In genomic region chr4:76449824-76450223, GRCh38 we compare ENCODE assay signal across 14 cellular contexts. TPM values are rescaled to one million over a fixed set of nuclear protein-coding genes. Genes with fewer than 3 reads are reported as not detected.
DNase-seq lines count a peak whose midpoint lies in the region; ATAC-seq and TF ChIP-seq lines count a peak whose summit lies in the region.
"Had no signal": no experiment of that assay in that cellular context is flagged by ENCODE, and none has a peak within 500 bp of the region (broad histone marks: within the 10 kb centered on the region; RNA-seq: fewer than 3 reads in every experiment).

No MANE protein-coding gene starts in this region.

- DNase-seq in AG10803 (ENCODE audit: low read depth) (peak; percentile 22), SJSA1 (ENCODE audit: low read depth in 1 of 2, low spot score in 2 of 2) (no peak), epithelial cell of prostate (ENCODE audit: low read depth, low spot score) (no peak), mucosa of gallbladder (ENCODE audit: low spot score) (peak; percentile 44), ovary (no peak), inferior parietal cortex (ENCODE audit: extremely low spot score) (no peak)
- DNase-seq in stimulated activated CD8-positive, alpha-beta memory T cell treated with anti-CD3 and anti-CD28 coated beads, Interleukin-4, amount 100 ng/mL, for 48 hours, result no peak
- DNase-seq: activated CD8-positive, alpha-beta T cell treated with anti-CD3 and anti-CD28 coated beads, Interleukin-2, amount 10 ng/mL, durations not matched to agents 7 days and 5 days; activated effector memory CD4-positive, alpha-beta T cell treated with anti-CD3 and anti-CD28 coated beads, Interleukin-2, amount 50 U/mL, for 16 hours; GOT3; heart left ventricle; NCI-H2029; substantia nigra had no signal

- intact Hi-C loops in ovary (cut with DNase I), result no loop called here

- no peaks in the 10 kb centered on the region for H3K9me3 ChIP-seq in SJSA1 (replicated peaks)
- no peaks in the 10 kb centered on the region for H3K9me3 ChIP-seq in ovary
- H3K9me3 ChIP-seq: heart left ventricle had no signal

- ATAC-seq in GM18502 (IDR thresholded peaks at IDR 0.05; ENCODE audit: poor library complexity, unreplicated experiment), result no peak
- ATAC-seq: activated CD8-positive, alpha-beta T cell treated with anti-CD3 and anti-CD28 coated beads, Interleukin-2, amount 10 ng/mL, durations not matched to agents 7 days and 5 days had no signal

- H3K4me1 ChIP-seq in SJSA1 (replicated peaks) (peaks cover 36% of the 10 kb centered on the region), ovary (ENCODE audit: insufficient read depth) (no peaks in the 10 kb centered on the region)

- TF ChIP-seq POLR2A in ovary (IDR thresholded peaks at IDR 0.05), result no peak

- TF ChIP-seq EP300 in ovary (IDR thresholded peaks at IDR 0.05), result no peak

- H3K36me3 ChIP-seq in SJSA1 (no peaks in the 10 kb centered on the region), ovary (no peaks in the 10 kb centered on the region)
- H3K36me3 ChIP-seq: heart left ventricle had no signal

- WGBS in ovary, 3 donors, result 55 to 61% (median 59%) methylated on average over 2 of the region's 2 CpGs

- no peak for TF ChIP-seq CTCF in AG10803 (conservative IDR thresholded peaks at IDR 0.05; ENCODE audit: low read length)
- TF ChIP-seq CTCF in ovary (IDR thresholded peaks at IDR 0.05), result no peak

- no peaks in the 10 kb centered on the region for H3K27me3 ChIP-seq in SJSA1 (replicated peaks)
- no peaks in the 10 kb centered on the region for H3K27me3 ChIP-seq in ovary
- H3K27me3 ChIP-seq: heart left ventricle had no signal

- H3K27ac ChIP-seq in SJSA1 (peak overlapping the region; percentile 15), epithelial cell of prostate (peak overlapping the region; percentile 42), ovary (no peak overlapping the region)

- no peak overlapping the region for H3K4me3 ChIP-seq in AG10803 (ENCODE audit: low read length)
- no peak overlapping the region for H3K4me3 ChIP-seq in SJSA1
- no peak overlapping the region for H3K4me3 ChIP-seq in ovary

RNA-seq across cellular contexts. Expression of gene SHROOM3, which starts 14.8 kb away (rescaled TPM):
- total RNA-seq in SJSA1 (2014; rRNA removed; shearing (Covaris generic)), result 18.7 and 22.5 TPM in 2 replicates
- 320 TPM for total RNA-seq in mucosa of gallbladder
- total RNA-seq in ovary, result 10 to 100 TPM in 2 of 7 donors, 1 to 10 TPM in 5; 1.1 to 70.1 (median 5.7) TPM
- polyA plus RNA-seq in ovary, result 1 to 10 TPM in 1 of 2 donors, under 1 TPM in 1; 0.80 to 1.9 TPM
- total RNA-seq: activated CD8-positive, alpha-beta T cell treated with anti-CD3 and anti-CD28 coated beads, Interleukin-2, amount 10 ng/mL, durations not matched to agents 7 days and 5 days had no signal

RNA-seq across cellular contexts. Expression of gene CCDC158, which starts 28.9 kb away (rescaled TPM):
- 0.53 TPM in 1 of 2 replicates, not detected in the other for total RNA-seq in SJSA1 (2014; rRNA removed; shearing (Covaris generic))
- total RNA-seq in mucosa of gallbladder (0.55 TPM), ovary (under 1 TPM in 4 of 7 donors, not detected in 3; 0.11 to 0.20 (median 0.15) TPM)
- under 1 TPM; 0.02 to 0.23 TPM for polyA plus RNA-seq in ovary
- total RNA-seq: activated CD8-positive, alpha-beta T cell treated with anti-CD3 and anti-CD28 coated beads, Interleukin-2, amount 10 ng/mL, durations not matched to agents 7 days and 5 days had no signal

Comparison
In these comparisons a context has a peak if more than half of its experiments do, and no peak if none do; other contexts are left out.
1. DNase-seq: peak in AG10803 (single experiment) and mucosa of gallbladder (single experiment); none in SJSA1 (0 of 2), epithelial cell of prostate (single experiment), ovary (0 of 5), inferior parietal cortex (single experiment) and stimulated activated CD8-positive, alpha-beta memory T cell treated with anti-CD3 and anti-CD28 coated beads, Interleukin-4, amount 100 ng/mL, for 48 hours (single experiment).
2. H3K27ac ChIP-seq: peak in SJSA1 (single experiment) and epithelial cell of prostate (single experiment); none in ovary (0 of 2).